Comparison of ENCODE assay signal across 23 cellular contexts in genomic region chr10:78164687-78165086, GRCh38.
"Had no signal": no experiment of that assay in that cellular context is flagged by ENCODE, and none has a peak within 500 bp of the region (broad histone marks: within the 10 kb centered on the region; RNA-seq: fewer than 3 reads in every experiment).

No MANE protein-coding gene starts in this region.

- DNase-seq: activated B cell treated with CpG ODN at 0.5 μM for 24 hours; activated CD4-positive, alpha-beta T cell treated with anti-CD3 and anti-CD28 coated beads for 36 hours; activated CD4-positive, alpha-beta T cell treated with anti-CD3 and anti-CD28 coated beads, Interleukin-2, amount 50 U/mL, for 4 hours; activated CD8-positive, alpha-beta memory T cell treated with anti-CD3 and anti-CD28 coated beads, Interleukin-2, amount 50 U/mL, for 48 hours; activated naive CD4-positive, alpha-beta T cell; activated naive CD8-positive, alpha-beta T cell treated with anti-CD3 and anti-CD28 coated beads for 36 hours; activated T-cell treated with anti-CD3 and anti-CD28 coated beads, Interleukin-2, amount 50 U/mL, for 4 hours; cerebellar nuclear complex; cortex of kidney; kidney; naive thymus-derived CD4-positive, alpha-beta T cell; sigmoid colon; stimulated activated CD4-positive, alpha-beta T cell treated with anti-CD3 and anti-CD28 coated beads, Interleukin-15, amount 100 ng/mL, for 24 hours; stomach; T-helper 9 cell had no signal

- H3K36me3 Mint-ChIP-seq: activated naive CD8-positive, alpha-beta T cell treated with anti-CD3 and anti-CD28 coated beads for 36 hours; stimulated activated memory B cell treated with anti-CD40 and anti-IgM and Interleukin-4, amounts not matched to agents 10 μg/mL and 1 μg/mL and 100 μg/mL, for 72 hours had no signal

- H3K4me1 ChIP-seq: left lung, sigmoid colon, stomach, suprapubic skin, tibial nerve had no signal

- H3K9me3 ChIP-seq: sigmoid colon, suprapubic skin had no signal

- H3K4me2 ChIP-seq: smooth muscle cell had no signal

- H3K4me1 Mint-ChIP-seq: activated B cell treated with CpG ODN at 0.5 μM for 24 hours; activated CD4-positive, alpha-beta T cell treated with anti-CD3 and anti-CD28 coated beads for 36 hours; activated naive CD8-positive, alpha-beta T cell treated with anti-CD3 and anti-CD28 coated beads for 36 hours; naive thymus-derived CD4-positive, alpha-beta T cell; stimulated activated memory B cell treated with anti-CD40 and anti-IgM and Interleukin-4, amounts not matched to agents 10 μg/mL and 1 μg/mL and 100 μg/mL, for 72 hours had no signal

- H3K27ac Mint-ChIP-seq: activated B cell treated with CpG ODN at 0.5 μM for 24 hours; activated CD4-positive, alpha-beta T cell treated with anti-CD3 and anti-CD28 coated beads for 36 hours; activated naive CD8-positive, alpha-beta T cell treated with anti-CD3 and anti-CD28 coated beads for 36 hours; activated T-helper 2 cell treated with anti-CD3 and anti-CD28 coated beads, Interferon-gamma antibody, Interleukin-2, Interleukin-4, amounts not matched to agents 10 μg/mL and 5 μg/mL and 100 μg/mL, durations not matched to agents 14 hours and 24 hours and 36 hours; naive thymus-derived CD4-positive, alpha-beta T cell; stimulated activated memory B cell treated with anti-CD40 and anti-IgM and Interleukin-4, amounts not matched to agents 10 μg/mL and 1 μg/mL and 100 μg/mL, for 72 hours had no signal

- H3K27me3 Mint-ChIP-seq: activated CD4-positive, alpha-beta T cell treated with anti-CD3 and anti-CD28 coated beads for 36 hours; activated naive CD8-positive, alpha-beta T cell treated with anti-CD3 and anti-CD28 coated beads for 36 hours had no signal

- H3K36me3 ChIP-seq: left lung, sigmoid colon, stomach, suprapubic skin, tibial nerve had no signal

- H3K27ac ChIP-seq: left lung, sigmoid colon, stomach, suprapubic skin, tibial nerve had no signal

- H3K4me3 ChIP-seq: left lung, lung, sigmoid colon, smooth muscle cell, stomach, suprapubic skin, tibial nerve had no signal

- H3K4me3 Mint-ChIP-seq: activated B cell treated with CpG ODN at 0.5 μM for 24 hours; activated CD4-positive, alpha-beta T cell treated with anti-CD3 and anti-CD28 coated beads for 36 hours; activated naive CD8-positive, alpha-beta T cell treated with anti-CD3 and anti-CD28 coated beads for 36 hours; activated T-cell treated with anti-CD3 and anti-CD28 coated beads, Interleukin-2, amount 50 U/mL, for 4 hours; naive thymus-derived CD4-positive, alpha-beta T cell; neural crest cell; stimulated activated memory B cell treated with anti-CD40 and anti-IgM and Interleukin-4, amounts not matched to agents 10 μg/mL and 1 μg/mL and 100 μg/mL, for 72 hours had no signal

- ATAC-seq: activated CD4-positive, alpha-beta T cell treated with anti-CD3 and anti-CD28 coated beads for 36 hours; activated T-cell treated with anti-CD3 and anti-CD28 coated beads, Interleukin-2, amount 50 U/mL, for 4 hours; left lung; naive thymus-derived CD4-positive, alpha-beta T cell; stimulated activated memory B cell treated with anti-CD40 and anti-IgM and Interleukin-4, amounts not matched to agents 10 μg/mL and 1 μg/mL and 100 μg/mL, for 72 hours had no signal

- H3K9me3 Mint-ChIP-seq: neural crest cell had no signal

- H3K27me3 ChIP-seq: left lung, sigmoid colon, suprapubic skin, tibial nerve had no signal
